Comparison of ENCODE assay signal across 1 cellular context in the genomic region with DNA sequence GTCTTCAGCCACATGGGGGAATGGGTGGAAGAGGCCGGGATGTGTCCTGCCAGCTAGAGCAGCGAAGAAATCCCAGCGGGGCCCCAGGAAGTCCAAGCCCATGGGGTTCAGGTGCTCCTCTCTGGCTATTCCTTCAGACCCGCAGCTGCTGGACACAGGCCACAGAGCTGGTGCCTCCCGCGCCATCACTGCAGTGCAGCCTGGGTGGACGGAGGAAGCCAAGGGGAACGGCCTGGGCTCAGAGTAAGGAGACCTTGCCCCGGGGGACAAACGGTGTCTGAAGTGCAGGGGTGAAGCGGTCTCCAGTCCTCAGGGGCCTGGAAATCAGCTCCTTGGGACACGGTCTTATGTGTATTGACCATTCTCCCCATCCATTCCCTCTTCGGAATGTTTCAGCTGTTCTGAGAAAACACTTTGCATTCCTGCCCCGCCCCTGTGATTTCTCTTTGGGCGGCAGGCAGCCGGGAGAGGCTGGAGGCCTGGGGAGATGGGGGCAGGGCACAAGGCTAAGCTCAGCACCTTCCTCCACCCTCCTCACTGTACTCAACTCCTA.
TF ChIP-seq lines count a peak whose summit lies in the region.

No MANE protein-coding gene starts in this region.

TF ChIP-seq in K562, 482 proteins besides CTCF, POLR2A, EP300 and RAD21 (continued from another document):
- TF ChIP-seq JUND (IDR thresholded peaks at IDR 0.05; ENCODE audit: borderline replicate concordance, low read depth, low read length) (0 out of 2 replicates have a peak, but pooled peaks have one; percentile 2), JUND (tag; IDR thresholded peaks at IDR 0.05; ENCODE audit: borderline replicate concordance, low read depth, low read length) (no peak), NONO (IDR thresholded peaks at IDR 0.05; ENCODE audit: low read depth in 2 of 2, low read length in 1 of 2) (0 out of 4 replicates have a peak, but pooled peaks of 1 of the 2 experiments have one; percentile 18), ZNF583 (CRISPR knock-in tag; IDR thresholded peaks at IDR 0.05) (peak; percentile 52; the same call in 1 of the 2 replicates), CCAR2 (IDR thresholded peaks at IDR 0.05; ENCODE audit: low read depth, low read length) (no peak), THRB (CRISPR knock-in tag; conservative IDR thresholded peaks at IDR 0.05) (0 out of 2 replicates have a peak, but pooled peaks have one; percentile 10), ATF4 (CRISPR knock-in tag; IDR thresholded peaks at IDR 0.05) (peak; percentile 34; the same call in 1 of the 2 replicates), DACH1 (IDR thresholded peaks at IDR 0.05; ENCODE audit: partially characterized antibody) (no peak), NFXL1 (CRISPR knock-in tag; IDR thresholded peaks at IDR 0.05) (no peak), CXXC5 (CRISPR knock-in tag; IDR thresholded peaks at IDR 0.05) (peak; percentile 40), DPF2 (IDR thresholded peaks at IDR 0.05) (no peak), ZNF174 (CRISPR knock-in tag; IDR thresholded peaks at IDR 0.05) (0 out of 2 replicates have a peak, but pooled peaks have one; percentile 57), ZNF143 (CRISPR knock-in tag; IDR thresholded peaks at IDR 0.05) (0 out of 2 replicates have a peak, but pooled peaks have one; percentile 42), KDM5B (IDR thresholded peaks at IDR 0.05; ENCODE audit: insufficient replicate concordance, low read depth, low read length) (peak; percentile 33), CBX2 (IDR thresholded peaks at IDR 0.05; ENCODE audit: insufficient read depth, low read length, poor library complexity, severe bottlenecking) (no peak), NCOR1 (IDR thresholded peaks at IDR 0.05) (0 out of 2 replicates have a peak, but pooled peaks have one; percentile 12), ESRRA (IDR thresholded peaks at IDR 0.05; ENCODE audit: borderline replicate concordance, low read depth) (no peak), HNRNPL (IDR thresholded peaks at IDR 0.05; ENCODE audit: low read depth, low read length) (no peak), ZKSCAN1 (IDR thresholded peaks at IDR 0.05; ENCODE audit: low read depth, low read length) (no peak), ZNF561 (CRISPR knock-in tag; conservative IDR thresholded peaks at IDR 0.05) (0 out of 2 replicates have a peak, but pooled peaks have one; percentile 14), MAZ (CRISPR knock-in tag; conservative IDR thresholded peaks at IDR 0.05 in 1 of 2, IDR thresholded peaks at IDR 0.05 in 1 of 2) (peak in 1 of 2 experiments; percentile 9; a peak in 2 of 4 replicates), TEAD2 (tag; IDR thresholded peaks at IDR 0.05) (0 out of 2 replicates have a peak, but pooled peaks have one; percentile 2), CTBP1 (IDR thresholded peaks at IDR 0.05; ENCODE audit: borderline replicate concordance) (0 out of 2 replicates have a peak, but pooled peaks have one; percentile 13), TAF15 (IDR thresholded peaks at IDR 0.05; ENCODE audit: low read depth, low read length) (no peak), PTBP1 (IDR thresholded peaks at IDR 0.05; ENCODE audit: low read depth, low read length) (0 out of 2 replicates have a peak, but pooled peaks have one; percentile 20), SMAD3 (CRISPR knock-in tag; conservative IDR thresholded peaks at IDR 0.05) (peak; percentile 50; the same call in 1 of the 2 replicates), ZBTB17 (CRISPR knock-in tag; IDR thresholded peaks at IDR 0.05) (0 out of 2 replicates have a peak, but pooled peaks have one; percentile 14), E2F8 (IDR thresholded peaks at IDR 0.05; ENCODE audit: low read depth, partially characterized antibody) (peak; percentile 76), ZNF717 (CRISPR knock-in tag; IDR thresholded peaks at IDR 0.05) (0 out of 2 replicates have a peak, but pooled peaks have one; percentile 48), FOXP1 (CRISPR knock-in tag; IDR thresholded peaks at IDR 0.05) (0 out of 2 replicates have a peak, but pooled peaks have one; percentile 42), SUPT5H (IDR thresholded peaks at IDR 0.05) (0 out of 2 replicates have a peak, but pooled peaks have one; percentile 36), STAG1 (CRISPR knock-in tag; IDR thresholded peaks at IDR 0.05; ENCODE audit: borderline replicate concordance) (no peak), TRIM24 (IDR thresholded peaks at IDR 0.05) (no peak), ZNF12 (CRISPR knock-in tag; IDR thresholded peaks at IDR 0.05) (0 out of 2 replicates have a peak, but pooled peaks have one; percentile 56), L3MBTL2 (IDR thresholded peaks at IDR 0.05) (peak; percentile 21; the same call in 1 of the 2 replicates), ELF4 (CRISPR knock-in tag; IDR thresholded peaks at IDR 0.05) (peak; percentile 59; the same call in 1 of the 2 replicates), MTA1 (IDR thresholded peaks at IDR 0.05; ENCODE audit: borderline replicate concordance) (no peak), POLR2AphosphoS2 (IDR thresholded peaks at IDR 0.05; ENCODE audit: low read length) (peak; percentile 84; the same call in 1 of the 2 replicates), FOS (IDR thresholded peaks at IDR 0.05; ENCODE audit: extremely low read depth, insufficient read length) (no peak), FOXA3 (CRISPR knock-in tag; conservative IDR thresholded peaks at IDR 0.05 in 1 of 2, IDR thresholded peaks at IDR 0.05 in 1 of 2) (0 out of 4 replicates have a peak, but pooled peaks of 1 of the 2 experiments have one; percentile 1), RBFOX2 (IDR thresholded peaks at IDR 0.05; ENCODE audit: low read depth, low read length) (peak; percentile 60)
- TF ChIP-seq, protein P1, sequence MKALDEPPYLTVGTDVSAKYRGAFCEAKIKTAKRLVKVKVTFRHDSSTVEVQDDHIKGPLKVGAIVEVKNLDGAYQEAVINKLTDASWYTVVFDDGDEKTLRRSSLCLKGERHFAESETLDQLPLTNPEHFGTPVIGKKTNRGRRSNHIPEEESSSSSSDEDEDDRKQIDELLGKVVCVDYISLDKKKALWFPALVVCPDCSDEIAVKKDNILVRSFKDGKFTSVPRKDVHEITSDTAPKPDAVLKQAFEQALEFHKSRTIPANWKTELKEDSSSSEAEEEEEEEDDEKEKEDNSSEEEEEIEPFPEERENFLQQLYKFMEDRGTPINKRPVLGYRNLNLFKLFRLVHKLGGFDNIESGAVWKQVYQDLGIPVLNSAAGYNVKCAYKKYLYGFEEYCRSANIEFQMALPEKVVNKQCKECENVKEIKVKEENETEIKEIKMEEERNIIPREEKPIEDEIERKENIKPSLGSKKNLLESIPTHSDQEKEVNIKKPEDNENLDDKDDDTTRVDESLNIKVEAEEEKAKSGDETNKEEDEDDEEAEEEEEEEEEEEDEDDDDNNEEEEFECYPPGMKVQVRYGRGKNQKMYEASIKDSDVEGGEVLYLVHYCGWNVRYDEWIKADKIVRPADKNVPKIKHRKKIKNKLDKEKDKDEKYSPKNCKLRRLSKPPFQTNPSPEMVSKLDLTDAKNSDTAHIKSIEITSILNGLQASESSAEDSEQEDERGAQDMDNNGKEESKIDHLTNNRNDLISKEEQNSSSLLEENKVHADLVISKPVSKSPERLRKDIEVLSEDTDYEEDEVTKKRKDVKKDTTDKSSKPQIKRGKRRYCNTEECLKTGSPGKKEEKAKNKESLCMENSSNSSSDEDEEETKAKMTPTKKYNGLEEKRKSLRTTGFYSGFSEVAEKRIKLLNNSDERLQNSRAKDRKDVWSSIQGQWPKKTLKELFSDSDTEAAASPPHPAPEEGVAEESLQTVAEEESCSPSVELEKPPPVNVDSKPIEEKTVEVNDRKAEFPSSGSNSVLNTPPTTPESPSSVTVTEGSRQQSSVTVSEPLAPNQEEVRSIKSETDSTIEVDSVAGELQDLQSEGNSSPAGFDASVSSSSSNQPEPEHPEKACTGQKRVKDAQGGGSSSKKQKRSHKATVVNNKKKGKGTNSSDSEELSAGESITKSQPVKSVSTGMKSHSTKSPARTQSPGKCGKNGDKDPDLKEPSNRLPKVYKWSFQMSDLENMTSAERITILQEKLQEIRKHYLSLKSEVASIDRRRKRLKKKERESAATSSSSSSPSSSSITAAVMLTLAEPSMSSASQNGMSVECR (CRISPR knock-in tag; IDR thresholded peaks at IDR 0.05): peak; percentile 64; the same call in 1 of the 2 replicates
- TF ChIP-seq, protein P2, sequence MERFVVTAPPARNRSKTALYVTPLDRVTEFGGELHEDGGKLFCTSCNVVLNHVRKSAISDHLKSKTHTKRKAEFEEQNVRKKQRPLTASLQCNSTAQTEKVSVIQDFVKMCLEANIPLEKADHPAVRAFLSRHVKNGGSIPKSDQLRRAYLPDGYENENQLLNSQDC (CRISPR knock-in tag; IDR thresholded peaks at IDR 0.05): peak; percentile 16; the same call in 1 of the 2 replicates
